ENCODE assay signal across 8 cellular contexts in the genomic region with DNA sequence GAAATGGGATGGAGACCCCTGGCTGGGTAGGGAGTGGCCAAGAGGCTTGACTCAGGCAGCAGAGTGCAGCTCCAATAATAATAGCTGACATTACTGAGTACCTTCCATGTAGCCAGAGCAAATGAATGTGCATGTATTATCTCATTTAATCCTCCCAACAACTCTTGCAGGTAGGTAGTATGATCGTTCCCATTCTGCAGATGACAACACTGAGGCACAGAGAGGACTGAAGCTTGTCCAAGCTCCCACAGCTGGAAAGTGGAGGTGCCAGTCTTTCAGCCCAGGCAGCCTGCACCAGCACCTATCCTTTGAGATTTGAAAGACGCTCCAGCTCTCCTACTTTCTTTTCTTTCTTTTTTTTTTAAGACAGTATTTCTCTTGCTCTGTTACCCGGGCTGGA.
"Had no signal": no experiment of that assay in that cellular context is flagged by ENCODE, and none has a peak within 500 bp of the region (broad histone marks: within the 10 kb centered on the region; RNA-seq: fewer than 3 reads in every experiment).

No MANE protein-coding gene starts in this region.

- H3K4me3 ChIP-seq: GM12878 had no signal

- FAIRE-seq: G401.6, GM12878, GM12891, GM12892, GM18507, GM19239 had no signal

- DNase-seq: GDM1, GF-D8 had no signal

- ATAC-seq: GM12878 had no signal
